In the genomic region with DNA sequence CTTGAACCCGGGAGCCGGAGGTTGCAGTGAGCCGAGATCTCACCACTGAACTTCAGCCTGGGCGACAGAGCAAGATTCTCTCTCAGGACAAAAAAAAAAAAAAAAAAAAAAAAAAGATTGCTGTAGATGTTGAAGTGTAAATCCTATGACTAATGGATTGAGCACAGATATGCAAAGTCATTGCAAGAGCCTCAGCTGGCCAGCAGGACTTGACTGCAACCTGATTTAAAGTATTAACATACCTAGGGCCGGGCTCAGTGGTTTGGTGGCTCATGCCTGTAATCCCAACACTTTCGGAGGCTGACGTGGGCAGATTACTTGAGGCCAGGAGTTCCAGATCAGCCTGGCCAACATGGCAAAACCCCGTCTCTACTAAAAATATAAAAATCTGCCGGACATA, we compare ENCODE assay signal across 15 cellular contexts.
DNase-seq lines count a peak whose midpoint lies in the region; ATAC-seq and TF ChIP-seq lines count a peak whose summit lies in the region.
"Had no signal": no experiment of that assay in that cellular context is flagged by ENCODE, and none has a peak within 500 bp of the region (broad histone marks: within the 10 kb centered on the region; RNA-seq: fewer than 3 reads in every experiment).

No MANE protein-coding gene starts in this region.

- TF ChIP-seq CTCF in AG04449 (IDR thresholded peaks at IDR 0.05; ENCODE audit: insufficient read depth, low read length, missing control alignments) (no peak), adrenal gland (IDR thresholded peaks at IDR 0.05) (no peak), body of pancreas (IDR thresholded peaks at IDR 0.05) (no peak)

- DNase-seq in AG04449 (ENCODE audit: low read depth, low spot score) (peak; percentile 63), HT1080 (ENCODE audit: low read depth) (peak; percentile 77), adrenal gland (peak in 4 of 7 donors; percentile 25 to 45 (median 39)), islet precursor cell (peak; percentile 73), body of pancreas (no peak)
- no peak for DNase-seq in effector CD8-positive, alpha-beta T cell (lab: John Stamatoyannopoulos, UW)
- DNase-seq: activated CD4-positive, alpha-beta T cell treated with anti-CD3 and anti-CD28 coated beads for 36 hours; activated gamma-delta T cell; C1 segment of cervical spinal cord; effector CD4-positive, alpha-beta T cell; NCI-H2081; stimulated activated CD4-positive, alpha-beta T cell treated with anti-CD3 and anti-CD28 coated beads, Interleukin-4, amount 100 ng/mL, for 24 hours had no signal

- no peak for ATAC-seq in HG03439 (IDR thresholded peaks at IDR 0.05; ENCODE audit: unreplicated experiment)
- no peak for ATAC-seq in stimulated activated memory B cell treated with anti-CD40 and anti-IgM and Interleukin-4, amounts not matched to agents 10 μg/mL and 1 μg/mL and 100 μg/mL, for 72 hours
- ATAC-seq in body of pancreas: no peak
- ATAC-seq: activated CD4-positive, alpha-beta T cell treated with anti-CD3 and anti-CD28 coated beads for 36 hours had no signal

- CTCF ChIA-PET in AG04449 (lab: Yijun Ruan, JAX): interaction anchor here (2.9 to 3.2 kb wide), 2 partner anchors 23 to 26 kb away, joined by 6 to 18 read pairs; no protein-coding TSS in a partner anchor

- WGBS in adrenal gland, 4 donors: 69 to 84% (median 82%) methylated on average over 9 of the region's 9 CpGs
- 78 to 82% methylated on average over 9 of the region's 9 CpGs for WGBS in body of pancreas, 2 donors

- TF ChIP-seq POLR2A in adrenal gland (IDR thresholded peaks at IDR 0.05) (no peak), body of pancreas (IDR thresholded peaks at IDR 0.05) (no peak)

- H3K27me3 ChIP-seq in adrenal gland (no peaks in the 10 kb centered on the region), body of pancreas (no peaks in the 10 kb centered on the region)

- no peaks in the 10 kb centered on the region for H3K27me3 Mint-ChIP-seq in stimulated activated memory B cell treated with anti-CD40 and anti-IgM and Interleukin-4, amounts not matched to agents 10 μg/mL and 1 μg/mL and 100 μg/mL, for 72 hours

- POLR2A ChIA-PET in AG04449 (lab: Yijun Ruan, JAX): no interaction called here

- H3K36me3 ChIP-seq in adrenal gland (replicated peaks in 1 of 2) (no peaks in the 10 kb centered on the region), body of pancreas (replicated peaks in 1 of 2; ENCODE audit: insufficient read depth in 1 of 2, low read depth in 2 of 2) (no peaks in the 10 kb centered on the region)

- no peak overlapping the region for H3K27ac Mint-ChIP-seq in stimulated activated memory B cell treated with anti-CD40 and anti-IgM and Interleukin-4, amounts not matched to agents 10 μg/mL and 1 μg/mL and 100 μg/mL, for 72 hours
- H3K27ac Mint-ChIP-seq: activated CD4-positive, alpha-beta T cell treated with anti-CD3 and anti-CD28 coated beads for 36 hours had no signal

- H3K4me1 Mint-ChIP-seq in stimulated activated memory B cell treated with anti-CD40 and anti-IgM and Interleukin-4, amounts not matched to agents 10 μg/mL and 1 μg/mL and 100 μg/mL, for 72 hours: peaks cover 50% of the 10 kb centered on the region

- H3K4me1 ChIP-seq in adrenal gland (replicated peaks in 1 of 2): peaks cover 0 to 12% of the 10 kb centered on the region in 2 donors
- no peaks in the 10 kb centered on the region for H3K4me1 ChIP-seq in body of pancreas

- H3K27ac ChIP-seq in adrenal gland (no peak overlapping the region), body of pancreas (no peak overlapping the region)

- H3K4me3 ChIP-seq in AG04449 (ENCODE audit: low read depth, low read length) (no peak overlapping the region), adrenal gland (no peak overlapping the region), body of pancreas (no peak overlapping the region)

- H3K4me3 Mint-ChIP-seq in stimulated activated memory B cell treated with anti-CD40 and anti-IgM and Interleukin-4, amounts not matched to agents 10 μg/mL and 1 μg/mL and 100 μg/mL, for 72 hours: no peak overlapping the region
- H3K4me3 Mint-ChIP-seq: activated CD4-positive, alpha-beta T cell treated with anti-CD3 and anti-CD28 coated beads for 36 hours; neural crest cell had no signal

- no peaks in the 10 kb centered on the region for H3K36me3 Mint-ChIP-seq in stimulated activated memory B cell treated with anti-CD40 and anti-IgM and Interleukin-4, amounts not matched to agents 10 μg/mL and 1 μg/mL and 100 μg/mL, for 72 hours

- intact Hi-C loops in adrenal gland (cut with DNase I) (no loop called here), body of pancreas (cut with DNase I) (no loop called here)

- no peaks in the 10 kb centered on the region for H3K9me3 Mint-ChIP-seq in stimulated activated memory B cell treated with anti-CD40 and anti-IgM and Interleukin-4, amounts not matched to agents 10 μg/mL and 1 μg/mL and 100 μg/mL, for 72 hours
- H3K9me3 Mint-ChIP-seq: neural crest cell had no signal

- H3K9me3 ChIP-seq in adrenal gland (replicated peaks in 1 of 3): no peaks in the 10 kb centered on the region
- no peaks in the 10 kb centered on the region for H3K9me3 ChIP-seq in body of pancreas

Comparison
In these comparisons a context has a peak if more than half of its experiments do, and no peak if none do; other contexts are left out.
1. DNase-seq: peak in AG04449 (single experiment), HT1080 (single experiment), adrenal gland (4 of 7) and islet precursor cell (single experiment); none in effector CD8-positive, alpha-beta T cell (single experiment) and body of pancreas (0 of 4).